In the genomic region with DNA sequence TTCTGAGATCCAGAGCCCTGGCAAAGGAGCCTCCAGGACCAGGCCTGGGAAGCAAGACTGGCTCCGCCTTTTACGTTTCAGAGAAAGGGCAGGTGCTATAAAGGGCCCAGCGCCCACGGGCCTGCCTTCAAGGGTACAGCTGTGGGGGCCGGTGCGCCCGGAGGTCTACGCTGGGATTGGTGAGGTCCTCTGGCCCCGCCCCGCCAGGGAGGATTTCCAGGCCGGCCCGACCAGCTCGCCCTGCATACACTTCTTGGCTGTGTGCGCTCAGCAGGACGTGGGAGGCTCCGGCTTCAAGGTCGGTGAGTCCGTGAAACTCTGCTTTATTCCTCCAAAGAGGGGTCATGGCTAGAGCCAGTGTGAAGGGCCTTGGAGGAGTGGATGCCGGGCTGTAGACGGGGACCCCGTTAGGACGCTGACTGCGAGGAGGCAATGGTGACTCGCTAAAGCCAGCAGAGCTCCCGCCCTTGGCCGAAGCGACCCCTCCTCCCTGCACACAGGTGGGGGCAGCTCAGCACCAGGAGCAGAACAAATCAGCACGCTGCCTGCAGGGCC, we compare ENCODE assay signal across 1 cellular context.
TF ChIP-seq lines count a peak whose summit lies in the region.

A gene (plus strand): TSS at position 243 of the 555 bp plus-strand sequence. CDS start 17,811 bp downstream, outside the sequence.

TF ChIP-seq in HepG2, 621 proteins besides CTCF, POLR2A, EP300 and RAD21 (continued from another document and continues in another):
- TF ChIP-seq, protein P1, sequence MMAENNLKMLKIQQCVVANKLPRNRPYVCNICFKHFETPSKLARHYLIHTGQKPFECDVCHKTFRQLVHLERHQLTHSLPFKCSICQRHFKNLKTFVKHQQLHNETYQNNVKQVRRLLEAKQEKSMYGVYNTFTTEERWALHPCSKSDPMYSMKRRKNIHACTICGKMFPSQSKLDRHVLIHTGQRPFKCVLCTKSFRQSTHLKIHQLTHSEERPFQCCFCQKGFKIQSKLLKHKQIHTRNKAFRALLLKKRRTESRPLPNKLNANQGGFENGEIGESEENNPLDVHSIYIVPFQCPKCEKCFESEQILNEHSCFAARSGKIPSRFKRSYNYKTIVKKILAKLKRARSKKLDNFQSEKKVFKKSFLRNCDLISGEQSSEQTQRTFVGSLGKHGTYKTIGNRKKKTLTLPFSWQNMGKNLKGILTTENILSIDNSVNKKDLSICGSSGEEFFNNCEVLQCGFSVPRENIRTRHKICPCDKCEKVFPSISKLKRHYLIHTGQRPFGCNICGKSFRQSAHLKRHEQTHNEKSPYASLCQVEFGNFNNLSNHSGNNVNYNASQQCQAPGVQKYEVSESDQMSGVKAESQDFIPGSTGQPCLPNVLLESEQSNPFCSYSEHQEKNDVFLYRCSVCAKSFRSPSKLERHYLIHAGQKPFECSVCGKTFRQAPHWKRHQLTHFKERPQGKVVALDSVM (CRISPR knock-in tag; IDR thresholded peaks at IDR 0.05), result no peak
- TF ChIP-seq KDM6A (CRISPR knock-in tag; IDR thresholded peaks at IDR 0.05; ENCODE audit: low read depth) (no peak), RARG (CRISPR knock-in tag; IDR thresholded peaks at IDR 0.05; ENCODE audit: low read depth) (no peak), HNRNPL (IDR thresholded peaks at IDR 0.05; ENCODE audit: low read depth, low read length) (no peak), ZMYM2 (CRISPR knock-in tag; IDR thresholded peaks at IDR 0.05) (no peak), JUND (CRISPR knock-in tag; IDR thresholded peaks at IDR 0.05) (no peak), SRY (CRISPR knock-in tag; IDR thresholded peaks at IDR 0.05) (no peak), ZNF430 (CRISPR knock-in tag; IDR thresholded peaks at IDR 0.05) (no peak), ZNF776 (CRISPR knock-in tag; IDR thresholded peaks at IDR 0.05) (no peak), ZNF816 (CRISPR knock-in tag; IDR thresholded peaks at IDR 0.05; ENCODE audit: borderline replicate concordance) (no peak), ZNF549 (CRISPR knock-in tag; IDR thresholded peaks at IDR 0.05) (no peak), NCOA5 (CRISPR knock-in tag; IDR thresholded peaks at IDR 0.05) (no peak), ZNF17 (CRISPR knock-in tag; IDR thresholded peaks at IDR 0.05) (no peak), CREM (IDR thresholded peaks at IDR 0.05) (no peak), CREM (CRISPR knock-in tag; IDR thresholded peaks at IDR 0.05) (no peak), SSRP1 (CRISPR knock-in tag; IDR thresholded peaks at IDR 0.05) (no peak), ZNF136 (CRISPR knock-in tag; IDR thresholded peaks at IDR 0.05; ENCODE audit: low read depth) (no peak), GATAD1 (CRISPR knock-in tag; IDR thresholded peaks at IDR 0.05) (no peak), ZNF225 (CRISPR knock-in tag; IDR thresholded peaks at IDR 0.05) (no peak), HNRNPH1 (optimal IDR thresholded peaks at IDR 0.05; ENCODE audit: low read depth, low read length) (no peak), ARHGAP35 (CRISPR knock-in tag; IDR thresholded peaks at IDR 0.05; ENCODE audit: borderline replicate concordance) (no peak), AKAP8 (CRISPR knock-in tag; IDR thresholded peaks at IDR 0.05) (no peak), ZZZ3 (CRISPR knock-in tag; IDR thresholded peaks at IDR 0.05; ENCODE audit: borderline replicate concordance) (no peak), KDM5B (CRISPR knock-in tag; IDR thresholded peaks at IDR 0.05; ENCODE audit: borderline replicate concordance) (peak; percentile 59; the same call in 1 of the 2 replicates), SNAI1 (CRISPR knock-in tag; IDR thresholded peaks at IDR 0.05; ENCODE audit: borderline replicate concordance) (no peak), ZNF562 (CRISPR knock-in tag; IDR thresholded peaks at IDR 0.05; ENCODE audit: borderline replicate concordance) (no peak), ZNF761 (CRISPR knock-in tag; conservative IDR thresholded peaks at IDR 0.05) (no peak), ELF1 (CRISPR knock-in tag; IDR thresholded peaks at IDR 0.05) (no peak), KAT7 (CRISPR knock-in tag; IDR thresholded peaks at IDR 0.05; ENCODE audit: borderline replicate concordance) (no peak), HNRNPK (IDR thresholded peaks at IDR 0.05; ENCODE audit: low read depth, low read length, poor library complexity, severe bottlenecking) (no peak)
- TF ChIP-seq, protein P2, sequence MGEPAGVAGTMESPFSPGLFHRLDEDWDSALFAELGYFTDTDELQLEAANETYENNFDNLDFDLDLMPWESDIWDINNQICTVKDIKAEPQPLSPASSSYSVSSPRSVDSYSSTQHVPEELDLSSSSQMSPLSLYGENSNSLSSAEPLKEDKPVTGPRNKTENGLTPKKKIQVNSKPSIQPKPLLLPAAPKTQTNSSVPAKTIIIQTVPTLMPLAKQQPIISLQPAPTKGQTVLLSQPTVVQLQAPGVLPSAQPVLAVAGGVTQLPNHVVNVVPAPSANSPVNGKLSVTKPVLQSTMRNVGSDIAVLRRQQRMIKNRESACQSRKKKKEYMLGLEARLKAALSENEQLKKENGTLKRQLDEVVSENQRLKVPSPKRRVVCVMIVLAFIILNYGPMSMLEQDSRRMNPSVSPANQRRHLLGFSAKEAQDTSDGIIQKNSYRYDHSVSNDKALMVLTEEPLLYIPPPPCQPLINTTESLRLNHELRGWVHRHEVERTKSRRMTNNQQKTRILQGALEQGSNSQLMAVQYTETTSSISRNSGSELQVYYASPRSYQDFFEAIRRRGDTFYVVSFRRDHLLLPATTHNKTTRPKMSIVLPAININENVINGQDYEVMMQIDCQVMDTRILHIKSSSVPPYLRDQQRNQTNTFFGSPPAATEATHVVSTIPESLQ (CRISPR knock-in tag; conservative IDR thresholded peaks at IDR 0.05), result no peak
- TF ChIP-seq, protein P3, sequence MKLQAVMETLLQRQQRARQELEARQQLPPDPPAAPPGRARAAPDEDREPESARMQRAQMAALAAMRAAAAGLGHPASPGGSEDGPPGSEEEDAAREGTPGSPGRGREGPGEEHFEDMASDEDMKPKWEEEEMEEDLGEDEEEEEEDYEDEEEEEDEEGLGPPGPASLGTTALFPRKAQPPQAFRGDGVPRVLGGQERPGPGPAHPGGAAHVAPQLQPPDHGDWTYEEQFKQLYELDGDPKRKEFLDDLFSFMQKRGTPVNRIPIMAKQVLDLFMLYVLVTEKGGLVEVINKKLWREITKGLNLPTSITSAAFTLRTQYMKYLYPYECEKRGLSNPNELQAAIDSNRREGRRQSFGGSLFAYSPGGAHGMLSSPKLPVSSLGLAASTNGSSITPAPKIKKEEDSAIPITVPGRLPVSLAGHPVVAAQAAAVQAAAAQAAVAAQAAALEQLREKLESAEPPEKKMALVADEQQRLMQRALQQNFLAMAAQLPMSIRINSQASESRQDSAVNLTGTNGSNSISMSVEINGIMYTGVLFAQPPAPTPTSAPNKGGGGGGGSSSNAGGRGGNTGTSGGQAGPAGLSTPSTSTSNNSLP (IDR thresholded peaks at IDR 0.05; ENCODE audit: low read depth, low read length), result no peak
- TF ChIP-seq, protein P4, sequence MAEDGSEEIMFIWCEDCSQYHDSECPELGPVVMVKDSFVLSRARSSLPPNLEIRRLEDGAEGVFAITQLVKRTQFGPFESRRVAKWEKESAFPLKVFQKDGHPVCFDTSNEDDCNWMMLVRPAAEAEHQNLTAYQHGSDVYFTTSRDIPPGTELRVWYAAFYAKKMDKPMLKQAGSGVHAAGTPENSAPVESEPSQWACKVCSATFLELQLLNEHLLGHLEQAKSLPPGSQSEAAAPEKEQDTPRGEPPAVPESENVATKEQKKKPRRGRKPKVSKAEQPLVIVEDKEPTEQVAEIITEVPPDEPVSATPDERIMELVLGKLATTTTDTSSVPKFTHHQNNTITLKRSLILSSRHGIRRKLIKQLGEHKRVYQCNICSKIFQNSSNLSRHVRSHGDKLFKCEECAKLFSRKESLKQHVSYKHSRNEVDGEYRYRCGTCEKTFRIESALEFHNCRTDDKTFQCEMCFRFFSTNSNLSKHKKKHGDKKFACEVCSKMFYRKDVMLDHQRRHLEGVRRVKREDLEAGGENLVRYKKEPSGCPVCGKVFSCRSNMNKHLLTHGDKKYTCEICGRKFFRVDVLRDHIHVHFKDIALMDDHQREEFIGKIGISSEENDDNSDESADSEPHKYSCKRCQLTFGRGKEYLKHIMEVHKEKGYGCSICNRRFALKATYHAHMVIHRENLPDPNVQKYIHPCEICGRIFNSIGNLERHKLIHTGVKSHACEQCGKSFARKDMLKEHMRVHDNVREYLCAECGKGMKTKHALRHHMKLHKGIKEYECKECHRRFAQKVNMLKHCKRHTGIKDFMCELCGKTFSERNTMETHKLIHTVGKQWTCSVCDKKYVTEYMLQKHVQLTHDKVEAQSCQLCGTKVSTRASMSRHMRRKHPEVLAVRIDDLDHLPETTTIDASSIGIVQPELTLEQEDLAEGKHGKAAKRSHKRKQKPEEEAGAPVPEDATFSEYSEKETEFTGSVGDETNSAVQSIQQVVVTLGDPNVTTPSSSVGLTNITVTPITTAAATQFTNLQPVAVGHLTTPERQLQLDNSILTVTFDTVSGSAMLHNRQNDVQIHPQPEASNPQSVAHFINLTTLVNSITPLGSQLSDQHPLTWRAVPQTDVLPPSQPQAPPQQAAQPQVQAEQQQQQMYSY (CRISPR knock-in tag; IDR thresholded peaks at IDR 0.05), result no peak
- TF ChIP-seq, protein P5, sequence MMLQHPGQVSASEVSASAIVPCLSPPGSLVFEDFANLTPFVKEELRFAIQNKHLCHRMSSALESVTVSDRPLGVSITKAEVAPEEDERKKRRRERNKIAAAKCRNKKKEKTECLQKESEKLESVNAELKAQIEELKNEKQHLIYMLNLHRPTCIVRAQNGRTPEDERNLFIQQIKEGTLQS (CRISPR knock-in tag; IDR thresholded peaks at IDR 0.05), result no peak
- TF ChIP-seq, protein P6, sequence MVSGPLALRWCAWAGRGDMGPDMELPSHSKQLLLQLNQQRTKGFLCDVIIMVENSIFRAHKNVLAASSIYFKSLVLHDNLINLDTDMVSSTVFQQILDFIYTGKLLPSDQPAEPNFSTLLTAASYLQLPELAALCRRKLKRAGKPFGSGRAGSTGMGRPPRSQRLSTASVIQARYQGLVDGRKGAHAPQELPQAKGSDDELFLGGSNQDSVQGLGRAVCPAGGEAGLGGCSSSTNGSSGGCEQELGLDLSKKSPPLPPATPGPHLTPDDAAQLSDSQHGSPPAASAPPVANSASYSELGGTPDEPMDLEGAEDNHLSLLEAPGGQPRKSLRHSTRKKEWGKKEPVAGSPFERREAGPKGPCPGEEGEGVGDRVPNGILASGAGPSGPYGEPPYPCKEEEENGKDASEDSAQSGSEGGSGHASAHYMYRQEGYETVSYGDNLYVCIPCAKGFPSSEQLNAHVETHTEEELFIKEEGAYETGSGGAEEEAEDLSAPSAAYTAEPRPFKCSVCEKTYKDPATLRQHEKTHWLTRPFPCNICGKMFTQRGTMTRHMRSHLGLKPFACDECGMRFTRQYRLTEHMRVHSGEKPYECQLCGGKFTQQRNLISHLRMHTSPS (CRISPR knock-in tag; IDR thresholded peaks at IDR 0.05; ENCODE audit: low read depth), result no peak
- TF ChIP-seq, protein P7, sequence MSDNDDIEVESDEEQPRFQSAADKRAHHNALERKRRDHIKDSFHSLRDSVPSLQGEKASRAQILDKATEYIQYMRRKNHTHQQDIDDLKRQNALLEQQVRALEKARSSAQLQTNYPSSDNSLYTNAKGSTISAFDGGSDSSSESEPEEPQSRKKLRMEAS (IDR thresholded peaks at IDR 0.05), result no peak; the same call in 1 of the 2 replicates
- TF ChIP-seq, protein P8, sequence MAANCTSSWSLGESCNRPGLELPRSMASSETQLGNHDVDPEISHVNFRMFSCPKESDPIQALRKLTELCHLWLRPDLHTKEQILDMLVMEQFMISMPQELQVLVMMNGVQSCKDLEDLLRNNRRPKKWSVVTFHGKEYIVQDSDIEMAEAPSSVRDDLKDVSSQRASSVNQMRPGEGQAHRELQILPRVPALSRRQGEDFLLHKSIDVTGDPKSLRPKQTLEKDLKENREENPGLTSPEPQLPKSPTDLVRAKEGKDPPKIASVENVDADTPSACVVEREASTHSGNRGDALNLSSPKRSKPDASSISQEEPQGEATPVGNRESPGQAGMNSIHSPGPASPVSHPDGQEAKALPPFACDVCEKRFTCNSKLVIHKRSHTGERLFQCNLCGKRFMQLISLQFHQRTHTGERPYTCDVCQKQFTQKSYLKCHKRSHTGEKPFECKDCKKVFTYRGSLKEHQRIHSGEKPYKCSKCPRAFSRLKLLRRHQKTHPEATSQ (CRISPR knock-in tag; IDR thresholded peaks at IDR 0.05; ENCODE audit: borderline replicate concordance), result no peak
- TF ChIP-seq, protein P9, sequence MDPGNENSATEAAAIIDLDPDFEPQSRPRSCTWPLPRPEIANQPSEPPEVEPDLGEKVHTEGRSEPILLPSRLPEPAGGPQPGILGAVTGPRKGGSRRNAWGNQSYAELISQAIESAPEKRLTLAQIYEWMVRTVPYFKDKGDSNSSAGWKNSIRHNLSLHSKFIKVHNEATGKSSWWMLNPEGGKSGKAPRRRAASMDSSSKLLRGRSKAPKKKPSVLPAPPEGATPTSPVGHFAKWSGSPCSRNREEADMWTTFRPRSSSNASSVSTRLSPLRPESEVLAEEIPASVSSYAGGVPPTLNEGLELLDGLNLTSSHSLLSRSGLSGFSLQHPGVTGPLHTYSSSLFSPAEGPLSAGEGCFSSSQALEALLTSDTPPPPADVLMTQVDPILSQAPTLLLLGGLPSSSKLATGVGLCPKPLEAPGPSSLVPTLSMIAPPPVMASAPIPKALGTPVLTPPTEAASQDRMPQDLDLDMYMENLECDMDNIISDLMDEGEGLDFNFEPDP (CRISPR knock-in tag; conservative IDR thresholded peaks at IDR 0.05), result 0 out of 2 replicates have a peak, but pooled peaks have one; percentile 12
- TF ChIP-seq, protein P10, sequence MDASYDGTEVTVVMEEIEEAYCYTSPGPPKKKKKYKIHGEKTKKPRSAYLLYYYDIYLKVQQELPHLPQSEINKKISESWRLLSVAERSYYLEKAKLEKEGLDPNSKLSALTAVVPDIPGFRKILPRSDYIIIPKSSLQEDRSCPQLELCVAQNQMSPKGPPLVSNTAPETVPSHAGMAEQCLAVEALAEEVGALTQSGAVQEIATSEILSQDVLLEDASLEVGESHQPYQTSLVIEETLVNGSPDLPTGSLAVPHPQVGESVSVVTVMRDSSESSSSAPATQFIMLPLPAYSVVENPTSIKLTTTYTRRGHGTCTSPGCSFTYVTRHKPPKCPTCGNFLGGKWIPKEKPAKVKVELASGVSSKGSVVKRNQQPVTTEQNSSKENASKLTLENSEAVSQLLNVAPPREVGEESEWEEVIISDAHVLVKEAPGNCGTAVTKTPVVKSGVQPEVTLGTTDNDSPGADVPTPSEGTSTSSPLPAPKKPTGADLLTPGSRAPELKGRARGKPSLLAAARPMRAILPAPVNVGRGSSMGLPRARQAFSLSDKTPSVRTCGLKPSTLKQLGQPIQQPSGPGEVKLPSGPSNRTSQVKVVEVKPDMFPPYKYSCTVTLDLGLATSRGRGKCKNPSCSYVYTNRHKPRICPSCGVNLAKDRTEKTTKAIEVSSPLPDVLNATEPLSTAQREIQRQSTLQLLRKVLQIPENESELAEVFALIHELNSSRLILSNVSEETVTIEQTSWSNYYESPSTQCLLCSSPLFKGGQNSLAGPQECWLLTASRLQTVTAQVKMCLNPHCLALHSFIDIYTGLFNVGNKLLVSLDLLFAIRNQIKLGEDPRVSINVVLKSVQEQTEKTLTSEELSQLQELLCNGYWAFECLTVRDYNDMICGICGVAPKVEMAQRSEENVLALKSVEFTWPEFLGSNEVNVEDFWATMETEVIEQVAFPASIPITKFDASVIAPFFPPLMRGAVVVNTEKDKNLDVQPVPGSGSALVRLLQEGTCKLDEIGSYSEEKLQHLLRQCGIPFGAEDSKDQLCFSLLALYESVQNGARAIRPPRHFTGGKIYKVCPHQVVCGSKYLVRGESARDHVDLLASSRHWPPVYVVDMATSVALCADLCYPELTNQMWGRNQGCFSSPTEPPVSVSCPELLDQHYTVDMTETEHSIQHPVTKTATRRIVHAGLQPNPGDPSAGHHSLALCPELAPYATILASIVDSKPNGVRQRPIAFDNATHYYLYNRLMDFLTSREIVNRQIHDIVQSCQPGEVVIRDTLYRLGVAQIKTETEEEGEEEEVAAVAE (CRISPR knock-in tag; IDR thresholded peaks at IDR 0.05; ENCODE audit: borderline replicate concordance), result no peak
